ENCODE assay signal across 10 cellular contexts in genomic region chr15:40252438-40253178, GRCh38. TPM values are rescaled to one million over a fixed set of nuclear protein-coding genes. Genes with fewer than 3 reads are reported as not detected.
DNase-seq lines count a peak whose midpoint lies in the region; ATAC-seq, FAIRE-seq and TF ChIP-seq lines count a peak whose summit lies in the region.
"Had no signal": no experiment of that assay in that cellular context is flagged by ENCODE, and none has a peak within 500 bp of the region (broad histone marks: within the 10 kb centered on the region; RNA-seq: fewer than 3 reads in every experiment).

No MANE protein-coding gene starts in this region.

- H3K9me3 ChIP-seq in kidney (ENCODE audit: control insufficient read depth in 1 of 2, low read length in 2 of 2), result no peaks in the 10 kb centered on the region
- H3K9me3 ChIP-seq in WERI-Rb-1 (ENCODE audit: severe bottlenecking), result no peaks in the 10 kb centered on the region

- H3K4me3 ChIP-seq in kidney (ENCODE audit: low read length in 2 of 2) (peak overlapping the region; percentile 18 to 51), WERI-Rb-1 (ENCODE audit: low read depth, low read length) (no peak overlapping the region)

- H3K9ac ChIP-seq in kidney (ENCODE audit: low read length in 2 of 2), result peak overlapping the region; percentile 5 to 51

- H3K4me1 ChIP-seq in kidney (ENCODE audit: control insufficient read depth in 1 of 2, insufficient read depth in 1 of 2, low read depth in 1 of 2, low read length in 2 of 2), result peaks cover 0 to 8% of the 10 kb centered on the region in 2 donors

- H3K27me3 ChIP-seq in WERI-Rb-1 (ENCODE audit: insufficient read depth, low read depth, severe bottlenecking), result no peaks in the 10 kb centered on the region

- peak; percentile 16 for ATAC-seq in stimulated activated naive CD8-positive, alpha-beta T cell treated with anti-CD3 and anti-CD28 coated beads, Interleukin-15, Interleukin-2, amounts not matched to agents 100 U/mL and 50 U/mL, for 24 hours
- no peak for ATAC-seq in HG02610 (IDR thresholded peaks at IDR 0.05; ENCODE audit: unreplicated experiment)

- H3K36me3 ChIP-seq in kidney (ENCODE audit: control insufficient read depth in 1 of 2, insufficient read depth in 2 of 2, low read length in 2 of 2) (no peaks in the 10 kb centered on the region), WERI-Rb-1 (no peaks in the 10 kb centered on the region)

- TF ChIP-seq CTCF in kidney (IDR thresholded peaks at IDR 0.05; ENCODE audit: borderline replicate concordance, extremely low read depth, insufficient read depth) (no peak), WERI-Rb-1 (IDR thresholded peaks at IDR 0.05; ENCODE audit: low read depth, low read length) (no peak)

- H3K27ac ChIP-seq in kidney (ENCODE audit: low read depth in 2 of 2, low read length in 2 of 2), result peak overlapping the region; percentile 32 to 57
- H3K27ac ChIP-seq in WERI-Rb-1, result no peak overlapping the region

- intact Hi-C loops in kidney (cut with DNase I), result no loop called here

- FAIRE-seq in kidney (lab: Jason Lieb, UNC), result no peak

- DNase-seq in DMS79 treated with DMSO at 0.1 percent for 48 hours (lab: John Stamatoyannopoulos, UW) (peak; percentile 37), NCI-H1048 (lab: John Stamatoyannopoulos, UW) (peak; percentile 69), astrocyte of the hippocampus (ENCODE audit: low read depth, low spot score) (peak; percentile 55), kidney (peak; percentile 84), SHP77 (lab: John Stamatoyannopoulos, UW) (no peak), WERI-Rb-1 (no peak)
- peak; percentile 16 for DNase-seq in stimulated activated naive CD8-positive, alpha-beta T cell treated with anti-CD3 and anti-CD28 coated beads, Interleukin-15, Interleukin-2, amounts not matched to agents 100 U/mL and 50 U/mL, for 24 hours

RNA-seq across cellular contexts. Expression of gene PAK6, which starts 13.7 kb away (rescaled TPM):
- 11.9 TPM for total RNA-seq in kidney
- 8.1 TPM for polyA plus RNA-seq in kidney (ENCODE audit: insufficient read depth, low read depth, low replicate concordance)
- total RNA-seq: pulmonary artery endothelial cell had no signal

RNA-seq across cellular contexts. Expression of gene ANKRD63, which starts 30.3 kb away (rescaled TPM):
- not detected for total RNA-seq in kidney
- not detected for polyA plus RNA-seq in kidney (ENCODE audit: insufficient read depth, low read depth, low replicate concordance)
- total RNA-seq: LHCN-M2 had no signal

RNA-seq across cellular contexts. Expression of gene PLCB2, which starts 55.1 kb away (rescaled TPM):
- total RNA-seq in kidney, result 37.2 TPM
- polyA plus RNA-seq in kidney (ENCODE audit: insufficient read depth, low read depth, low replicate concordance), result 4.4 TPM

Comparison
In these comparisons a context has a peak if more than half of its experiments do, and no peak if none do; other contexts are left out.
1. DNase-seq: peak in DMS79 treated with DMSO at 0.1 percent for 48 hours (single experiment), NCI-H1048 (single experiment), astrocyte of the hippocampus (single experiment), kidney (single experiment) and stimulated activated naive CD8-positive, alpha-beta T cell treated with anti-CD3 and anti-CD28 coated beads, Interleukin-15, Interleukin-2, amounts not matched to agents 100 U/mL and 50 U/mL, for 24 hours (single experiment); none in SHP77 (0 of 2) and WERI-Rb-1 (single experiment).